10 cellular contexts compared by ENCODE assay signal in the genomic region with DNA sequence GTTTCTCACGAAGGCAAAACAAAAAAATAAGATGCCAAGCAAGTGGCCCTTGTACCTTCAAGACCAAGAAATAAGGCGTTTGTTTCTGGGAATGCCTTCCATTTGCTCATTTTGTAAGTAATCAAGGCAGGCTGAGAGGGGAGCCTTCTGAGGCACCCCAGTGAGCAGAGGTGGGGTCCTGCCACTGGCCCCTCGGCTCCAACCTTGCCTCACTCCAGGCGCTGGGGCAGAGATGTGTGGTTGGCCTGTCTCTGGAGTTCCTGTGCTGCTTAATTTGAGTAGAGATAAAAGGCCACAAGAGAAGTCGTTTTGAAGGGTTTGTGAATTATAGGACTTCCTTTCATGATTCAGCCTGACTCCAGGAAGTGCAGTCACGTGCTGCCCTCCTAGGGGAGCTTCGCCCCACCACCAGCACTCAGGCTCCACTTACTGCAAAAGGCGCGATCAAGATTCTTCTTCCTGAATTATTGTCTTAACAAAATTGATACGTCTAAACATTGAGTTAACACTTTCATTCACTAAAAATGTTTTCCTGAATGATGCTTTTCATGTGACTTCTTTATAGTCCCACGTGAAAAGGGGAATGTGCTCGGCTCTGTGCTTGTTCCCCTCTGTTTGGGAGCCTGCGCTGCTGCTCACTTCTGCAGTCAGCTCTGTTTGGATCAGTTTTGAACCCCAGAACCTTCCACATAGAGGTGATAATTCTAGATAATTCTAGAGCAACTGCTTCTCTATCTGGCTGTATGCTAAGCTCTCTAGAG. TPM values are rescaled to one million over a fixed set of nuclear protein-coding genes. Genes with fewer than 3 reads are reported as not detected.
A peak's percentile ranks its signal among the peaks of the same experiment; 100 is the strongest.
DNase-seq lines count a peak whose midpoint lies in the region; ATAC-seq and TF ChIP-seq lines count a peak whose summit lies in the region.
"Had no signal": no experiment of that assay in that cellular context is flagged by ENCODE, and none has a peak within 500 bp of the region (broad histone marks: within the 10 kb centered on the region; RNA-seq: fewer than 3 reads in every experiment).

No MANE protein-coding gene starts in this region.

- H3K9me3 ChIP-seq in left ventricle myocardium inferior (replicated peaks) (no peaks in the 10 kb centered on the region), Loucy (ENCODE audit: insufficient read depth, low read depth, low read length) (no peaks in the 10 kb centered on the region), thyroid gland (no peaks in the 10 kb centered on the region)
- H3K9me3 ChIP-seq: thoracic aorta had no signal

- ATAC-seq in Right ventricle myocardium inferior = peak; percentile 56
- ATAC-seq in HG03280 (IDR thresholded peaks at IDR 0.05; ENCODE audit: unreplicated experiment) = no peak

- H3K4me3 Mint-ChIP-seq in dendritic cell treated with granulocyte-macrophage colony-stimulating factor and Interleukin-4, amounts not matched to agents 40 ng/mL and 50 ng/mL, for 4 days = peak overlapping the region; percentile 54

- H3K27me3 ChIP-seq in left ventricle myocardium inferior (ENCODE audit: low read depth) (peaks cover 15% of the 10 kb centered on the region), Loucy (ENCODE audit: insufficient read depth, low read length, poor library complexity, severe bottlenecking) (no peaks in the 10 kb centered on the region), thyroid gland (no peaks in the 10 kb centered on the region)

- H2AFZ ChIP-seq in Loucy (ENCODE audit: low read length) = no peak overlapping the region

- peaks cover 85% of the 10 kb centered on the region for H3K36me3 Mint-ChIP-seq in dendritic cell treated with granulocyte-macrophage colony-stimulating factor and Interleukin-4, amounts not matched to agents 40 ng/mL and 50 ng/mL, for 4 days (ENCODE audit: low read depth)

- peak overlapping the region; percentile 64 for H3K27ac Mint-ChIP-seq in dendritic cell treated with granulocyte-macrophage colony-stimulating factor and Interleukin-4, amounts not matched to agents 40 ng/mL and 50 ng/mL, for 4 days

- H3K9ac ChIP-seq in Loucy (ENCODE audit: low read depth, low read length, poor library complexity, severe bottlenecking) = peak overlapping the region; percentile 76

- H3K36me3 ChIP-seq in left ventricle myocardium inferior (no peaks in the 10 kb centered on the region), Loucy (ENCODE audit: insufficient read depth, low read length) (peaks cover 28% of the 10 kb centered on the region; the same call in 1 of the 2 replicates), thyroid gland (no peaks in the 10 kb centered on the region)
- H3K36me3 ChIP-seq: thoracic aorta had no signal

- H3F3A ChIP-seq in Loucy (ENCODE audit: low read depth) = peaks cover 8% of the 10 kb centered on the region

- TF ChIP-seq CTCF in left ventricle myocardium inferior (IDR thresholded peaks at IDR 0.05; ENCODE audit: borderline replicate concordance) (no peak), Loucy (conservative IDR thresholded peaks at IDR 0.05; ENCODE audit: low read length) (no peak), thyroid gland (IDR thresholded peaks at IDR 0.05) (no peak)

- peaks cover 12% of the 10 kb centered on the region for H3K9me3 Mint-ChIP-seq in dendritic cell treated with granulocyte-macrophage colony-stimulating factor and Interleukin-4, amounts not matched to agents 40 ng/mL and 50 ng/mL, for 4 days

- H3K4me3 ChIP-seq in left ventricle myocardium inferior (no peak overlapping the region), Loucy (ENCODE audit: low read length, poor library complexity, severe bottlenecking) (peak overlapping the region; percentile 54), thyroid gland (replicated peaks in 1 of 3) (no peak overlapping the region)
- H3K4me3 ChIP-seq: thoracic aorta had no signal

- intact Hi-C loops in Right ventricle myocardium inferior (cut with DNase I) = no loop called here
- intact Hi-C loops in left ventricle myocardium inferior (cut with micrococcal nuclease) = no loop called here
- intact Hi-C loops in dendritic cell treated with granulocyte-macrophage colony-stimulating factor and Interleukin-4, amounts not matched to agents 40 ng/mL and 50 ng/mL, for 4 days (cut with micrococcal nuclease) = no loop called here
- intact Hi-C loops in thyroid gland (cut with DNase I) = no loop called here

- H3K4me2 ChIP-seq in Loucy (ENCODE audit: low read depth, low read length, poor library complexity, severe bottlenecking) = peak overlapping the region; percentile 71

- peaks cover 95% of the 10 kb centered on the region for H3K79me2 ChIP-seq in Loucy (ENCODE audit: insufficient read depth, low read length)

- H3K27ac ChIP-seq in left ventricle myocardium inferior (replicated peaks) (no peak overlapping the region), thyroid gland (peak overlapping the region; percentile 31 to 63 (median 59))
- H3K27ac ChIP-seq: thoracic aorta had no signal

- H3K4me1 ChIP-seq in left ventricle myocardium inferior (no peaks in the 10 kb centered on the region), Loucy (ENCODE audit: insufficient read depth, low read length, poor library complexity, severe bottlenecking) (peaks cover 68% of the 10 kb centered on the region), thyroid gland (peaks cover 24 to 49% of the 10 kb centered on the region in 2 donors)

- TF ChIP-seq POLR2A in thyroid gland (IDR thresholded peaks at IDR 0.05) = no peak

- no peaks in the 10 kb centered on the region for H3K27me3 Mint-ChIP-seq in dendritic cell treated with granulocyte-macrophage colony-stimulating factor and Interleukin-4, amounts not matched to agents 40 ng/mL and 50 ng/mL, for 4 days

- DNase-seq in Right ventricle myocardium inferior (ENCODE audit: missing footprints) = peak; percentile 68
- DNase-seq in left ventricle myocardium inferior = no peak
- peak; percentile 34 to 61 for DNase-seq in thyroid gland
- no peak for DNase-seq in NCI-H748 (lab: John Stamatoyannopoulos, UW; ENCODE audit: unreplicated experiment)
- DNase-seq in activated effector memory CD4-positive, alpha-beta T cell treated with Interleukin-2 at 50 U/mL for 16 hours = no peak
- DNase-seq: NCI-H526 treated with DMSO at 0.1 percent for 48 hours had no signal

- no peaks in the 10 kb centered on the region for H4K20me1 ChIP-seq in Loucy (ENCODE audit: insufficient read depth, low read length, poor library complexity, severe bottlenecking)

- WGBS in thyroid gland, 2 donors = 37 to 39% methylated on average over 13 of the region's 13 CpGs

- no peaks in the 10 kb centered on the region for H3K9me2 ChIP-seq in Loucy (replicated peaks; ENCODE audit: low read depth, low read length)

- peaks cover 89% of the 10 kb centered on the region for H3K4me1 Mint-ChIP-seq in dendritic cell treated with granulocyte-macrophage colony-stimulating factor and Interleukin-4, amounts not matched to agents 40 ng/mL and 50 ng/mL, for 4 days (ENCODE audit: low read depth)

RNA-seq across cellular contexts. Expression of gene SYK, which starts 13.7 kb away (rescaled TPM):
- 4.2 TPM for total RNA-seq in Right ventricle myocardium inferior
- 5.4 TPM for total RNA-seq in left ventricle myocardium inferior
- total RNA-seq in thyroid gland = 100 to 1,000 TPM in 1 of 4 donors, 10 to 100 TPM in 3; 50.7 to 107 (median 87.1) TPM

Comparison
In these comparisons a context has a peak if more than half of its experiments do, and no peak if none do; other contexts are left out.
1. DNase-seq: peak in Right ventricle myocardium inferior (single experiment) and thyroid gland (2 of 2); none in left ventricle myocardium inferior (single experiment), NCI-H748 (single experiment) and activated effector memory CD4-positive, alpha-beta T cell treated with Interleukin-2 at 50 U/mL for 16 hours (single experiment).